Comparison of ENCODE assay signal across 8 cellular contexts in the genomic region with DNA sequence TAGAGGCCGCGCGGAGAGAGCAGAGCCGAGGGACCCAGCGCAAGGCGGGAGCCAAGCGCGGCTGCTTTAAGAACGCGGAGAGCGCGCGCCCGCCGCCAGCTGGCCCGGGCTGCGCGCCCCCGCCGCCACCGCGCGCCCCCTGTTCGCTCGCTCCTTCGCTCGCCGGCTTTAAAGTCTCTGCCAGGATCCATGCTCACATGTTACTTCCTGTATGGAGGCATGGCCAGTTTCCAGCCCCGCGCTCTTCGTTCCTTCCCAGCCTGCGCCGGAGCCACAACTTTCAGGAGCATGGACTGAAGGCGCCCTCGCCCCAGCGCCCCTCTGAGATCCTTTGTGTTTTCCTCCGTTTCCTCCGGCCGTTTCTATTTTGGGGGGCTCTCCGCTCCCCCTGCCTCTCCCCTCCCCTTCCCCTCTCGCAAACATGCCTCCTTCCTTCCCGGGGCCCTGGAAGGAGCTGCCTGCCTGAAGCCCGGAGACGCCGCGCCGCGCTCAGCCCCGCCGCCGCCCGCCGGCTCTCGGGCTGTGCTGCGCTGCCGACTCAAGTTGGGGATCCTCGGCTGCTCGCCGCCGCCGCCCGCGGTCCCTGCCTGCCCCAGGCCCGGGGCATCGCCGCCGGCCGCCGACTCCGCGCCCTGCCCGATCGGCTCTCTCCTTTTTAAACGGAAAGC. TPM values are rescaled to one million over a fixed set of nuclear protein-coding genes. Genes with fewer than 3 reads are reported as not detected.
DNase-seq lines count a peak whose midpoint lies in the region; ATAC-seq and TF ChIP-seq lines count a peak whose summit lies in the region.

Gene PTPRG, plus strand, starts transcription at position 198 of the 668 bp plus-strand sequence. CDS start 717 bp downstream, outside the sequence.

- peaks cover 12% of the 10 kb centered on the region for H3K4me1 ChIP-seq in ACC112 (ENCODE audit: control insufficient read depth, insufficient read depth, low read length, unreplicated experiment)

- peak within 1 kb of the TSS; percentile 87 for H3K4me3 Mint-ChIP-seq in activated naive CD8-positive, alpha-beta T cell treated with anti-CD3 and anti-CD28 coated beads, Interleukin-2, amount 10 ng/mL, durations not matched to agents 7 days and 5 days

- H3K27ac Mint-ChIP-seq in activated naive CD8-positive, alpha-beta T cell treated with anti-CD3 and anti-CD28 coated beads, Interleukin-2, amount 10 ng/mL, durations not matched to agents 7 days and 5 days, result peak within 1 kb of the TSS; percentile 34

- POLR2A ChIA-PET in activated naive CD8-positive, alpha-beta T cell treated with anti-CD3 and anti-CD28 coated beads, Interleukin-2, amount 10 ng/mL, durations not matched to agents 7 days and 5 days (lab: Charles Lee), result no interaction called here

- H3K4me3 ChIP-seq in ACC112 (ENCODE audit: low read depth, low read length) (peak within 1 kb of the TSS; percentile 98), GM12875 (ENCODE audit: low read depth, low read length) (peak within 1 kb of the TSS; percentile 44)

- peaks cover 10% of the 10 kb centered on the region for H3K4me1 Mint-ChIP-seq in activated naive CD8-positive, alpha-beta T cell treated with anti-CD3 and anti-CD28 coated beads, Interleukin-2, amount 10 ng/mL, durations not matched to agents 7 days and 5 days

- intact Hi-C loops in Right ventricle myocardium inferior (cut with DNase I), result loop anchor here (2.0 to 5.0 kb wide), 5 partner anchors 161 to 596 kb away; no protein-coding TSS in a partner anchor

- peak within 1 kb of the TSS; percentile 75 for H2AFZ ChIP-seq in ACC112 (ENCODE audit: low read length, unreplicated experiment)

- TF ChIP-seq CTCF in GM12875 (IDR thresholded peaks at IDR 0.05; ENCODE audit: borderline replicate concordance, insufficient read depth, low read depth, low read length), result no peak

- H3K27me3 Mint-ChIP-seq in activated naive CD8-positive, alpha-beta T cell treated with anti-CD3 and anti-CD28 coated beads, Interleukin-2, amount 10 ng/mL, durations not matched to agents 7 days and 5 days, result peaks cover 76% of the 10 kb centered on the region

- DNase-seq in NCI-H446 treated with DMSO at 0.1 percent for 48 hours (lab: John Stamatoyannopoulos, UW) (peak; percentile 85), Right ventricle myocardium inferior (ENCODE audit: missing footprints) (peak; percentile 92), non-pigmented ciliary epithelial cell (ENCODE audit: low read depth) (peak; percentile 60), activated gamma-delta T cell treated with Interleukin-2 at 50 U/mL for 16 hours (no peak)
- peak; percentile 64 for DNase-seq in activated naive CD8-positive, alpha-beta T cell treated with anti-CD3 and anti-CD28 coated beads, Interleukin-2, amount 10 ng/mL, durations not matched to agents 7 days and 5 days

- H3K36me3 Mint-ChIP-seq in activated naive CD8-positive, alpha-beta T cell treated with anti-CD3 and anti-CD28 coated beads, Interleukin-2, amount 10 ng/mL, durations not matched to agents 7 days and 5 days, result no peaks in the 10 kb centered on the region

- H3K36me3 ChIP-seq in ACC112 (ENCODE audit: insufficient read depth, low read length), result no peaks in the 10 kb centered on the region

- H3K27me3 ChIP-seq in ACC112 (ENCODE audit: insufficient read depth, low read length), result no peaks in the 10 kb centered on the region

- no peaks in the 10 kb centered on the region for H3K9me3 Mint-ChIP-seq in activated naive CD8-positive, alpha-beta T cell treated with anti-CD3 and anti-CD28 coated beads, Interleukin-2, amount 10 ng/mL, durations not matched to agents 7 days and 5 days

- peaks cover 46% of the 10 kb centered on the region for H3K79me2 ChIP-seq in ACC112 (ENCODE audit: control insufficient read depth, insufficient read depth, low read length, unreplicated experiment)

- peak within 1 kb of the TSS; percentile 87 for H3K27ac ChIP-seq in ACC112 (ENCODE audit: low read depth, low read length)

- ATAC-seq in HG02973 (IDR thresholded peaks at IDR 0.05; ENCODE audit: unreplicated experiment) (peak; percentile 41), Right ventricle myocardium inferior (peak; percentile 83)
- peak; percentile 43 for ATAC-seq in activated naive CD8-positive, alpha-beta T cell treated with anti-CD3 and anti-CD28 coated beads, Interleukin-2, amount 10 ng/mL, durations not matched to agents 7 days and 5 days (ENCODE audit: low read depth)

RNA-seq across cellular contexts. Expression of gene PTPRG, which starts in this region (rescaled TPM):
- total RNA-seq in activated naive CD8-positive, alpha-beta T cell treated with anti-CD3 and anti-CD28 coated beads, Interleukin-2, amount 10 ng/mL, durations not matched to agents 7 days and 5 days, result not detected
- total RNA-seq in Right ventricle myocardium inferior, result 34.1 TPM

Comparison
In these comparisons a context has a peak if more than half of its experiments do, and no peak if none do; other contexts are left out.
1. RNA of gene PTPRG (total RNA-seq): 34.1 TPM in Right ventricle myocardium inferior (single experiment); not detected in activated naive CD8-positive, alpha-beta T cell treated with anti-CD3 and anti-CD28 coated beads, Interleukin-2, amount 10 ng/mL, durations not matched to agents 7 days and 5 days; every median in the first group is over 10 times any median in the second.
2. Peak in DNase-seq and ATAC-seq in activated naive CD8-positive, alpha-beta T cell treated with anti-CD3 and anti-CD28 coated beads, Interleukin-2, amount 10 ng/mL, durations not matched to agents 7 days and 5 days; RNA of the gene not detected or under 1 TPM.
3. Peak in every context shown above with its lines, with median percentiles within 50 percentile points of each other: ATAC-seq.